In genomic region chr1:162690672-162691434, GRCh38 we compare ENCODE assay signal across 1 cellular context.
A peak's percentile ranks its signal among the peaks of the same experiment; 100 is the strongest.
TF ChIP-seq lines count a peak whose summit lies in the region.

No MANE protein-coding gene starts in this region.

TF ChIP-seq in K562, 482 proteins besides CTCF, POLR2A, EP300 and RAD21 (continued from another document and continues in another):
- TF ChIP-seq TCF7L2 (IDR thresholded peaks at IDR 0.05; ENCODE audit: low read depth, low read length) (no peak), PREB (CRISPR knock-in tag; IDR thresholded peaks at IDR 0.05) (no peak), ETV1 (tag; conservative IDR thresholded peaks at IDR 0.05; ENCODE audit: low read depth) (no peak), IRF1 (CRISPR knock-in tag; IDR thresholded peaks at IDR 0.05; ENCODE audit: borderline replicate concordance) (no peak), DDX20 (tag; IDR thresholded peaks at IDR 0.05; ENCODE audit: low read depth) (no peak), E2F8 (IDR thresholded peaks at IDR 0.05; ENCODE audit: low read depth, partially characterized antibody) (no peak), CTCFL (IDR thresholded peaks at IDR 0.05; ENCODE audit: borderline replicate concordance, insufficient read depth, low read depth, low read length, poor library complexity, severe bottlenecking) (no peak), ZNF354B (CRISPR knock-in tag; IDR thresholded peaks at IDR 0.05) (no peak), ZNF318 (IDR thresholded peaks at IDR 0.05; ENCODE audit: borderline replicate concordance in 1 of 2, low read depth in 1 of 2) (no peak), PRMT5 (CRISPR knock-in tag; IDR thresholded peaks at IDR 0.05) (no peak), ZNF324 (CRISPR knock-in tag; IDR thresholded peaks at IDR 0.05) (no peak), L3MBTL2 (IDR thresholded peaks at IDR 0.05) (peak; percentile 74), FOS (IDR thresholded peaks at IDR 0.05; ENCODE audit: extremely low read depth, insufficient read length) (no peak), CEBPB (tag; IDR thresholded peaks at IDR 0.05) (no peak), SOX6 (IDR thresholded peaks at IDR 0.05) (no peak), ZNF780A (CRISPR knock-in tag; IDR thresholded peaks at IDR 0.05) (no peak), ZNF436 (CRISPR knock-in tag; IDR thresholded peaks at IDR 0.05) (no peak), ZNF316 (IDR thresholded peaks at IDR 0.05) (no peak), MYNN (IDR thresholded peaks at IDR 0.05) (no peak), MYNN (CRISPR knock-in tag; IDR thresholded peaks at IDR 0.05) (no peak), EZH2 (IDR thresholded peaks at IDR 0.05; ENCODE audit: borderline replicate concordance, low read depth, low read length) (no peak), COPS2 (conservative IDR thresholded peaks at IDR 0.05) (no peak), TFAP4 (CRISPR knock-in tag; IDR thresholded peaks at IDR 0.05; ENCODE audit: borderline replicate concordance) (no peak), JUN (IDR thresholded peaks at IDR 0.05; ENCODE audit: borderline replicate concordance, low read depth, low read length) (no peak), JUN (CRISPR knock-in tag; IDR thresholded peaks at IDR 0.05; ENCODE audit: borderline replicate concordance) (no peak), NFATC3 (IDR thresholded peaks at IDR 0.05) (no peak), NR4A1 (CRISPR knock-in tag; IDR thresholded peaks at IDR 0.05) (no peak), NR4A1 (tag; IDR thresholded peaks at IDR 0.05) (no peak), TFE3 (CRISPR knock-in tag; IDR thresholded peaks at IDR 0.05) (no peak), E2F4 (CRISPR knock-in tag; IDR thresholded peaks at IDR 0.05; ENCODE audit: low read depth) (no peak), TAL1 (IDR thresholded peaks at IDR 0.05) (no peak), ZNF232 (CRISPR knock-in tag; IDR thresholded peaks at IDR 0.05) (0 out of 2 replicates have a peak, but pooled peaks have one; percentile 73), SMARCB1 (IDR thresholded peaks at IDR 0.05; ENCODE audit: insufficient read length, low read depth) (no peak), ATF7 (IDR thresholded peaks at IDR 0.05) (no peak), ZNF584 (CRISPR knock-in tag; IDR thresholded peaks at IDR 0.05; ENCODE audit: low read depth) (0 out of 2 replicates have a peak, but pooled peaks have one; percentile 39), ZNF23 (CRISPR knock-in tag; IDR thresholded peaks at IDR 0.05) (no peak), ETV6 (IDR thresholded peaks at IDR 0.05; ENCODE audit: borderline replicate concordance in 1 of 2, low read depth in 2 of 2, low read length in 1 of 2) (no peak), ETV6 (CRISPR knock-in tag; IDR thresholded peaks at IDR 0.05; ENCODE audit: borderline replicate concordance) (peak; percentile 27; the same call in 1 of the 2 replicates), FOXP4 (CRISPR knock-in tag; IDR thresholded peaks at IDR 0.05; ENCODE audit: borderline replicate concordance) (0 out of 2 replicates have a peak, but pooled peaks have one; percentile 33), HDAC6 (IDR thresholded peaks at IDR 0.05; ENCODE audit: low read depth, low read length) (no peak), HDAC1 (IDR thresholded peaks at IDR 0.05) (no peak), GATAD2B (IDR thresholded peaks at IDR 0.05; ENCODE audit: borderline replicate concordance) (no peak), ZNF384 (IDR thresholded peaks at IDR 0.05; ENCODE audit: low read depth, low read length) (no peak), SMAD4 (CRISPR knock-in tag; conservative IDR thresholded peaks at IDR 0.05) (peak; percentile 58), SIX5 (IDR thresholded peaks at IDR 0.05; ENCODE audit: borderline replicate concordance in 1 of 2, insufficient read depth in 1 of 2, low read depth in 1 of 2, low read length in 2 of 2) (no peak)
